ENCODE assay signal across 1 cellular context in genomic region chr7:101379302-101379701, GRCh38.
TF ChIP-seq lines count a peak whose summit lies in the region.

No MANE protein-coding gene starts in this region.

TF ChIP-seq in H1, 55 proteins besides CTCF, POLR2A, EP300 and RAD21:
- TF ChIP-seq JUN (IDR thresholded peaks at IDR 0.05; ENCODE audit: low read depth, low read length) (no peak), KDM1A (IDR thresholded peaks at IDR 0.05; ENCODE audit: borderline replicate concordance, low read length) (peak; percentile 67; the same call in 1 of the 2 replicates), TAF1 (IDR thresholded peaks at IDR 0.05; ENCODE audit: low read depth, low read length) (no peak), KDM5A (IDR thresholded peaks at IDR 0.05; ENCODE audit: low read length) (no peak), SIX5 (IDR thresholded peaks at IDR 0.05; ENCODE audit: low read depth, low read length) (no peak), GTF2F1 (IDR thresholded peaks at IDR 0.05; ENCODE audit: borderline replicate concordance, low read depth, low read length) (no peak)
